ENCODE assay signal across 12 cellular contexts in genomic region chr15:47384316-47384715, GRCh38.
DNase-seq lines count a peak whose midpoint lies in the region; ATAC-seq and TF ChIP-seq lines count a peak whose summit lies in the region.
"Had no signal": no experiment of that assay in that cellular context is flagged by ENCODE, and none has a peak within 500 bp of the region (broad histone marks: within the 10 kb centered on the region; RNA-seq: fewer than 3 reads in every experiment).

No MANE protein-coding gene starts in this region.

- no peak overlapping the region for H3K4me3 Mint-ChIP-seq in T-helper 17 cell
- H3K4me3 Mint-ChIP-seq in activated T-helper 17 cell treated with anti-CD3 and anti-CD28 coated beads, Interleukin-2, amount 50 U/mL, for 72 hours, result no peak overlapping the region
- H3K4me3 Mint-ChIP-seq: activated B cell treated with CpG ODN at 0.5 μM for 24 hours had no signal

- H3K9me3 ChIP-seq in T-helper 17 cell (ENCODE audit: control insufficient read depth, low read length, poor library complexity, severe bottlenecking), result no peaks in the 10 kb centered on the region
- H3K9me3 ChIP-seq: BLaER1, suprapubic skin had no signal

- H3K4me1 Mint-ChIP-seq in T-helper 17 cell, result no peaks in the 10 kb centered on the region
- no peaks in the 10 kb centered on the region for H3K4me1 Mint-ChIP-seq in activated T-helper 17 cell treated with anti-CD3 and anti-CD28 coated beads, Interleukin-2, amount 50 U/mL, for 72 hours
- H3K4me1 Mint-ChIP-seq: activated B cell treated with CpG ODN at 0.5 μM for 24 hours had no signal

- H3K27ac Mint-ChIP-seq in T-helper 17 cell, result no peak overlapping the region
- H3K27ac Mint-ChIP-seq in activated T-helper 17 cell treated with anti-CD3 and anti-CD28 coated beads, Interleukin-2, amount 50 U/mL, for 72 hours, result no peak overlapping the region
- H3K27ac Mint-ChIP-seq: activated B cell treated with CpG ODN at 0.5 μM for 24 hours had no signal

- no peak for TF ChIP-seq CTCF in astrocyte of the spinal cord (IDR thresholded peaks at IDR 0.05; ENCODE audit: low read depth, low read length)

- in situ Hi-C loops in astrocyte of the spinal cord (cut with HindIII; ENCODE audit: low sequenced_read_pairs), result no loop called here

- H3K36me3 Mint-ChIP-seq in T-helper 17 cell (ENCODE audit: low read depth), result no peaks in the 10 kb centered on the region
- H3K36me3 Mint-ChIP-seq in activated T-helper 17 cell treated with anti-CD3 and anti-CD28 coated beads, Interleukin-2, amount 50 U/mL, for 72 hours (ENCODE audit: low read depth), result no peaks in the 10 kb centered on the region

- peaks cover 2% of the 10 kb centered on the region for H3K9me3 Mint-ChIP-seq in activated T-helper 17 cell treated with anti-CD3 and anti-CD28 coated beads, Interleukin-2, amount 50 U/mL, for 72 hours
- H3K9me3 Mint-ChIP-seq: activated B cell treated with CpG ODN at 0.5 μM for 24 hours had no signal

- H3K4me3 ChIP-seq in astrocyte of the spinal cord (ENCODE audit: low read depth, low read length), result no peak overlapping the region
- H3K4me3 ChIP-seq: BLaER1, suprapubic skin had no signal

- intact Hi-C loops in Right ventricle myocardium inferior (cut with DNase I) (no loop called here), cardiac septum (cut with DNase I) (no loop called here)

- DNase-seq in Right ventricle myocardium inferior (ENCODE audit: missing footprints) (no peak), cardiac septum (ENCODE audit: low spot score) (no peak), astrocyte of the spinal cord (ENCODE audit: low read depth, low spot score) (peak; percentile 89), iPS-NIHi11 (ENCODE audit: low spot score) (peak; percentile 35), T-helper 17 cell (no peak)
- DNase-seq: activated B cell treated with CpG ODN at 0.5 μM for 24 hours, Karpas-422 had no signal

- no peaks in the 10 kb centered on the region for H3K27me3 Mint-ChIP-seq in T-helper 17 cell
- H3K27me3 Mint-ChIP-seq in activated T-helper 17 cell treated with anti-CD3 and anti-CD28 coated beads, Interleukin-2, amount 50 U/mL, for 72 hours, result peaks cover 4% of the 10 kb centered on the region
- H3K27me3 Mint-ChIP-seq: activated B cell treated with CpG ODN at 0.5 μM for 24 hours had no signal

- ATAC-seq in Right ventricle myocardium inferior (peak; percentile 85), T-helper 17 cell (no peak), HG02623 (IDR thresholded peaks at IDR 0.05; ENCODE audit: unreplicated experiment) (no peak), HG03025 (IDR thresholded peaks at IDR 0.05; ENCODE audit: low FRiP score, unreplicated experiment) (no peak)
- ATAC-seq in activated T-helper 17 cell treated with anti-CD3 and anti-CD28 coated beads, Interleukin-2, amount 50 U/mL, for 72 hours (replicated peaks), result no peak

Comparison
In these comparisons a context has a peak if more than half of its experiments do, and no peak if none do; other contexts are left out.
1. DNase-seq: peak in astrocyte of the spinal cord (single experiment) and iPS-NIHi11 (single experiment); none in Right ventricle myocardium inferior (single experiment), cardiac septum (single experiment) and T-helper 17 cell (0 of 3).